1 cellular context compared by ENCODE assay signal in the genomic region with DNA sequence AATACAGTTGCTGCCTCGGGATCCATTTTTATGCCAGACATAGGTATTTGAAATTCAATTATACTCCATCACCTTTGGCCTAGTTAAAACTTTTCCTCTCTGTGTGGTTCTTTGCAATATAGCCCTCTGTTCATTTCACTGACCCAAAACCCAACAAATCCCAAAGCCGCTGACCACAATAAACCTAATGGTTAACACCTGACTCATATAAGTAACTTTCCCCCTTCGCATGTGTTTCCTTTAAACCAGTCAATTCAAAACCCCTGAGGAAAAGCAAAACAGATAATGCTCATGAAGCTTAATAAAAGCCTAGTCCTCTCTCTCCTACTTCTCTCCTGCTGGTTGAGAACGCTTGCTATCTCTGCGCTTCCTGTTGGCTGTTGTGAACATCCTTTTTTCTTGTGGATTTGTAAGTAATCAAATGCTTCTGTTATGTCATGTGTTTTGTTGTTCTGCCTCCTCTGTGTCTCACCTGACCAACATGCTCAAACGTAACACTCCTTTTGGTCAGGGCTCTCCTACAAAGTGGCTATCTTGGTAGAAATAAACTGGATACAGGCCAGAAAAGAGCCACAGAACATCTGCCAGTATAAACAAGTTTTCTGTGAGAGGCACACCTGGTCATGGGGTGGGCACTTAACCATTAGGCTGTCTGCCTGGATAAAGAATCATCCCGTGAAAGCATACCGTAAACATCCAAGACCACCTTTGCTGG.
TF ChIP-seq lines count a peak whose summit lies in the region.

No MANE protein-coding gene starts in this region.

TF ChIP-seq in WTC11, 78 proteins besides CTCF, POLR2A, EP300 and RAD21 (continued from another document):
- TF ChIP-seq NFYB (CRISPR knock-in tag; conservative IDR thresholded peaks at IDR 0.05; ENCODE audit: low read depth) (no peak), EMX1 (CRISPR knock-in tag; IDR thresholded peaks at IDR 0.05) (no peak)
- TF ChIP-seq, protein P1, sequence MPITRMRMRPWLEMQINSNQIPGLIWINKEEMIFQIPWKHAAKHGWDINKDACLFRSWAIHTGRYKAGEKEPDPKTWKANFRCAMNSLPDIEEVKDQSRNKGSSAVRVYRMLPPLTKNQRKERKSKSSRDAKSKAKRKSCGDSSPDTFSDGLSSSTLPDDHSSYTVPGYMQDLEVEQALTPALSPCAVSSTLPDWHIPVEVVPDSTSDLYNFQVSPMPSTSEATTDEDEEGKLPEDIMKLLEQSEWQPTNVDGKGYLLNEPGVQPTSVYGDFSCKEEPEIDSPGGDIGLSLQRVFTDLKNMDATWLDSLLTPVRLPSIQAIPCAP (CRISPR knock-in tag; IDR thresholded peaks at IDR 0.05) = no peak
